22 cellular contexts compared by ENCODE assay signal in the genomic region with DNA sequence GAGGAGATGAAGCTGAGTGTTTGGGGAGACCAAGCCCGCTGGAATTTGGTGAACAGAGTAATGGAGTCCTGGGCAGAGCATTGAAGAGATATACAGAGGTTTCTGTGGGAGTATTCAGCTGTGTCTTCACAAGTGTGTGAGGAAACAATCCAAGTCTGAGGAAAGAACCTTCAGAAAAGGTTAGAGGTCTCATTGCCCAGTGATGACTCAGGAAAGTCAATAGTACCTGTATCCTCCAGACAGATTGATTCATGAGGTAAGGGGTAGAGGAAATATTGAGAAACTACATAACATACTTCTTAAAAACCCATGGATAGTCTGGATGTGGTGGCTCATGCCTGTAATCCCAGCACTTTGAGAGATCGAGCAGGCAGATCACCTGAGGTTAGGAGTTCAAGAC.
DNase-seq lines count a peak whose midpoint lies in the region; ATAC-seq, FAIRE-seq and TF ChIP-seq lines count a peak whose summit lies in the region.
"Had no signal": no experiment of that assay in that cellular context is flagged by ENCODE, and none has a peak within 500 bp of the region (broad histone marks: within the 10 kb centered on the region; RNA-seq: fewer than 3 reads in every experiment).

No MANE protein-coding gene starts in this region.

- intact Hi-C loops in PC-3 (cut with micrococcal nuclease), result no loop called here
- intact Hi-C loops in right lobe of liver (cut with DNase I), result no loop called here
- intact Hi-C loops in left cardiac atrium (cut with DNase I), result no loop called here

- H3K27me3 ChIP-seq in PC-3 (ENCODE audit: low read length) (no peaks in the 10 kb centered on the region), right lobe of liver (no peaks in the 10 kb centered on the region)

- no peak overlapping the region for H3K4me3 ChIP-seq in PC-3 (ENCODE audit: low read length)
- H3K4me3 ChIP-seq in epithelial cell of proximal tubule (ENCODE audit: low read depth, low read length), result no peak overlapping the region
- no peak overlapping the region for H3K4me3 ChIP-seq in right lobe of liver
- H3K4me3 ChIP-seq: GM12878 had no signal

- no peak for TF ChIP-seq CTCF in PC-3 (conservative IDR thresholded peaks at IDR 0.05; ENCODE audit: low read depth, low read length)
- TF ChIP-seq CTCF in epithelial cell of proximal tubule (conservative IDR thresholded peaks at IDR 0.05; ENCODE audit: low read depth, low read length), result no peak
- no peak for TF ChIP-seq CTCF in right lobe of liver (IDR thresholded peaks at IDR 0.05)

- no peaks in the 10 kb centered on the region for H3K9me2 ChIP-seq in PC-3 (replicated peaks; ENCODE audit: low read length)

- no TSS peak for BruUV-seq in PC-3 (replicated peaks; lab: Mats Ljungman, UMichigan)

- no peak overlapping the region for H2AFZ ChIP-seq in PC-3 (ENCODE audit: low read length)

- peak; percentile 70 for ATAC-seq in PC-3
- no peak for ATAC-seq in HG03432 (IDR thresholded peaks at IDR 0.05; ENCODE audit: unreplicated experiment)
- ATAC-seq in right lobe of liver, result no peak
- no peak for ATAC-seq in left cardiac atrium
- ATAC-seq: GM12878, HepG2 had no signal

- no peak overlapping the region for H3K4me2 ChIP-seq in PC-3 (ENCODE audit: low read length)

- H3K36me3 ChIP-seq in PC-3 (ENCODE audit: low read depth, low read length), result no peaks in the 10 kb centered on the region
- H3K36me3 ChIP-seq in right lobe of liver, result no peaks in the 10 kb centered on the region

- peaks cover 12% of the 10 kb centered on the region for H3K4me1 ChIP-seq in PC-3 (ENCODE audit: insufficient read depth, low read length)
- no peaks in the 10 kb centered on the region for H3K4me1 ChIP-seq in right lobe of liver

- no peak overlapping the region for H3K9ac ChIP-seq in PC-3 (ENCODE audit: low read length)

- FAIRE-seq in urothelium cell line (lab: Jason Lieb, UNC), result no peak
- FAIRE-seq: GM12878, H1, HepG2 had no signal

- no peak for TF ChIP-seq POLR2A in right lobe of liver (IDR thresholded peaks at IDR 0.05)

- no peaks in the 10 kb centered on the region for H3K9me3 ChIP-seq in PC-3 (ENCODE audit: low read length)
- H3K9me3 ChIP-seq in right lobe of liver, result no peaks in the 10 kb centered on the region

- DNase-seq in DMS53 (lab: John Stamatoyannopoulos, UW), result peak; percentile 34
- no peak for DNase-seq in DMS53 treated with DMSO at 0.1 percent for 48 hours (lab: John Stamatoyannopoulos, UW; ENCODE audit: unreplicated experiment)
- peak; percentile 83 for DNase-seq in PC-3
- peak; percentile 9 for DNase-seq in epithelial cell of proximal tubule (ENCODE audit: low read depth)
- peak; percentile 17 for DNase-seq in urothelium cell line (ENCODE audit: low spot score)
- DNase-seq in right lobe of liver, result no peak
- no peak for DNase-seq in left cardiac atrium
- DNase-seq: COR-L47, DMS153, EL, HFFc6, KBM-7, NCI-H1105 treated with DMSO at 0.1 percent for 48 hours, NCI-H1694, NCI-H510A, NCI-H774, OCI-M1 had no signal

- H3F3A ChIP-seq in PC-3 (ENCODE audit: low read length, unreplicated experiment), result no peaks in the 10 kb centered on the region

- no peaks in the 10 kb centered on the region for H3K79me2 ChIP-seq in PC-3 (ENCODE audit: low read length)

- WGBS in right lobe of liver (ENCODE audit: insufficient coverage, low coverage, low lambda C conversion rate, missing lambda C conversion rate), result 38% methylated on average over 2 of the region's 2 CpGs

- H4K20me1 ChIP-seq in PC-3 (ENCODE audit: low read length), result no peaks in the 10 kb centered on the region

- H3K27ac ChIP-seq in PC-3 (ENCODE audit: low read length) (no peak overlapping the region), right lobe of liver (no peak overlapping the region)
- H3K27ac ChIP-seq: 22Rv1 had no signal

- POLR2A ChIA-PET in PC-3 (lab: Charles Lee; ENCODE audit: unreplicated experiment), result no interaction called here

- CTCF ChIA-PET in PC-3 (lab: Charles Lee), result no interaction called here

Comparison
In these comparisons a context has a peak if more than half of its experiments do, and no peak if none do; other contexts are left out.
1. DNase-seq: peak in DMS53 (single experiment), PC-3 (single experiment), epithelial cell of proximal tubule (single experiment) and urothelium cell line (single experiment); none in DMS53 treated with DMSO at 0.1 percent for 48 hours (single experiment), right lobe of liver (0 of 3) and left cardiac atrium (single experiment).